30 cellular contexts compared by ENCODE assay signal in genomic region chr2:219519526-219519916, GRCh38. TPM values are rescaled to one million over a fixed set of nuclear protein-coding genes. Genes with fewer than 3 reads are reported as not detected.
"Had no signal": no experiment of that assay in that cellular context is flagged by ENCODE, and none has a peak within 500 bp of the region (broad histone marks: within the 10 kb centered on the region; RNA-seq: fewer than 3 reads in every experiment).

No MANE protein-coding gene starts in this region.

- H3K4me3 Mint-ChIP-seq: immature natural killer cell; memory B cell; natural killer cell; stimulated activated effector memory CD8-positive, alpha-beta T cell treated with anti-CD3 and anti-CD28 coated beads, Interleukin-12 subunit alpha, Interleukin-12 subunit beta, amount 100 ng/mL, for 72 hours had no signal

- H3K4me3 ChIP-seq: colonic mucosa, esophagus muscularis mucosa, gastroesophageal sphincter, lower lobe of right lung, sigmoid colon, stomach, thyroid gland had no signal

- ATAC-seq: foreskin keratinocyte; gastroesophageal sphincter; lower lobe of right lung; natural killer cell; stimulated activated effector memory CD8-positive, alpha-beta T cell treated with anti-CD3 and anti-CD28 coated beads, Interleukin-12 subunit alpha, Interleukin-12 subunit beta, amount 100 ng/mL, for 72 hours had no signal

- H3K9me3 Mint-ChIP-seq: immature natural killer cell; memory B cell; natural killer cell; stimulated activated effector memory CD8-positive, alpha-beta T cell treated with anti-CD3 and anti-CD28 coated beads, Interleukin-12 subunit alpha, Interleukin-12 subunit beta, amount 100 ng/mL, for 72 hours had no signal

- H3K36me3 ChIP-seq: colonic mucosa, esophagus muscularis mucosa, gastroesophageal sphincter, lower lobe of right lung, sigmoid colon, stomach, thyroid gland had no signal

- H3K27ac ChIP-seq: colonic mucosa, esophagus muscularis mucosa, foreskin keratinocyte, gastroesophageal sphincter, lower lobe of right lung, parathyroid adenoma, sigmoid colon, stomach, thyroid gland had no signal

- H3K27ac Mint-ChIP-seq: immature natural killer cell; memory B cell; natural killer cell; progenitor cell of endocrine pancreas; stimulated activated effector memory CD8-positive, alpha-beta T cell treated with anti-CD3 and anti-CD28 coated beads, Interleukin-12 subunit alpha, Interleukin-12 subunit beta, amount 100 ng/mL, for 72 hours had no signal

- DNase-seq: colonic mucosa; dermis blood vessel endothelial cell; effector memory CD4-positive, alpha-beta T cell; foreskin keratinocyte; hypothalamus; immature natural killer cell; islet precursor cell; kidney glomerular epithelial cell; left ventricle myocardium superior; lower lobe of right lung; natural killer cell; sigmoid colon; stimulated activated CD4-positive, alpha-beta T cell treated with anti-CD3 and anti-CD28 coated beads, Interleukin-2, amount 100 ng/mL, for 24 hours; stimulated activated CD4-positive, alpha-beta T cell treated with anti-CD3 and anti-CD28 coated beads, Interleukin-4, amount 100 ng/mL, for 24 hours; stimulated activated naive CD4-positive, alpha-beta T cell treated with Interleukin-2 at 50 U/mL for 16 hours; stomach; thyroid gland had no signal

- H3K9me3 ChIP-seq: colonic mucosa, esophagus muscularis mucosa, gastroesophageal sphincter, lower lobe of right lung, sigmoid colon, stomach, thyroid gland had no signal

- H3K36me3 Mint-ChIP-seq: memory B cell; natural killer cell; stimulated activated effector memory CD8-positive, alpha-beta T cell treated with anti-CD3 and anti-CD28 coated beads, Interleukin-12 subunit alpha, Interleukin-12 subunit beta, amount 100 ng/mL, for 72 hours had no signal

- H3K4me1 Mint-ChIP-seq: immature natural killer cell had no signal

- H3K4me1 ChIP-seq: colonic mucosa had no signal

RNA-seq across cellular contexts. Expression of gene ASIC4, which starts 5.2 kb away (rescaled TPM):
- total RNA-seq: dermis blood vessel endothelial cell, endothelial cell of umbilical vein, epithelial cell of proximal tubule, esophagus muscularis mucosa, foreskin keratinocyte, left ventricle myocardium superior, mononuclear cell, osteoblast, skeletal muscle tissue, subcutaneous adipose tissue, thyroid gland had no signal
- polyA plus RNA-seq: endothelial cell of umbilical vein, fibroblast of lung, foreskin keratinocyte, immature natural killer cell, stomach had no signal

RNA-seq across cellular contexts. Expression of gene TMEM198, which starts 24.3 kb away (rescaled TPM):
- total RNA-seq: endothelial cell of umbilical vein, mononuclear cell had no signal
- polyA plus RNA-seq: endothelial cell of umbilical vein had no signal
